In genomic region chr11:72823105-72823804, GRCh38 we compare ENCODE assay signal across 11 cellular contexts. TPM values are rescaled to one million over a fixed set of nuclear protein-coding genes. Genes with fewer than 3 reads are reported as not detected.
DNase-seq lines count a peak whose midpoint lies in the region; ATAC-seq and TF ChIP-seq lines count a peak whose summit lies in the region.
"Had no signal": no experiment of that assay in that cellular context is flagged by ENCODE, and none has a peak within 500 bp of the region (broad histone marks: within the 10 kb centered on the region; RNA-seq: fewer than 3 reads in every experiment).

No MANE protein-coding gene starts in this region.

- no peaks in the 10 kb centered on the region for H3K9me3 ChIP-seq in right atrium auricular region
- H3K9me3 ChIP-seq in MG63: no peaks in the 10 kb centered on the region
- H3K9me3 ChIP-seq: colonic mucosa had no signal

- ATAC-seq in Right ventricle myocardium superior (ENCODE audit: poor library complexity): no peak
- ATAC-seq in T-cell (replicated peaks in 1 of 4): no peak

- H3K36me3 Mint-ChIP-seq in T-cell (peaks cover 26% of the 10 kb centered on the region), mesothelial cell of epicardium (peaks cover 7% of the 10 kb centered on the region), type B pancreatic cell (peaks cover 5% of the 10 kb centered on the region)

- CTCF ChIA-PET in T-cell (lab: Charles Lee): interaction anchor here (0.7 to 1.1 kb wide), 3 partner anchors 10 to 121 kb away, joined by 3 to 8 read pairs (median 4); no protein-coding TSS in a partner anchor

- intact Hi-C loops in Right ventricle myocardium superior (cut with DNase I): no loop called here

- H3K27ac Mint-ChIP-seq in T-cell: peak overlapping the region; percentile 58 to 67
- peak overlapping the region; percentile 25 for H3K27ac Mint-ChIP-seq in mesothelial cell of epicardium
- peak overlapping the region; percentile 58 for H3K27ac Mint-ChIP-seq in type B pancreatic cell

- no peak for TF ChIP-seq CTCF in right atrium auricular region (IDR thresholded peaks at IDR 0.05)
- no peak for TF ChIP-seq CTCF in mesothelial cell of epicardium (IDR thresholded peaks at IDR 0.05; ENCODE audit: unreplicated experiment)
- no peak for TF ChIP-seq CTCF in type B pancreatic cell (conservative IDR thresholded peaks at IDR 0.05)

- H3K4me3 ChIP-seq in right atrium auricular region: no peak overlapping the region
- H3K4me3 ChIP-seq in MG63: no peak overlapping the region
- no peak overlapping the region for H3K4me3 ChIP-seq in H7 (ENCODE audit: insufficient read depth, low read depth, low read length)
- H3K4me3 ChIP-seq: colonic mucosa had no signal

- H3K9me3 Mint-ChIP-seq in T-cell (no peaks in the 10 kb centered on the region), mesothelial cell of epicardium (no peaks in the 10 kb centered on the region), type B pancreatic cell (no peaks in the 10 kb centered on the region)

- H3K27ac ChIP-seq in right atrium auricular region: peak overlapping the region; percentile 63 to 80
- H3K27ac ChIP-seq: colonic mucosa, HL-60 had no signal

- H3K27me3 ChIP-seq in right atrium auricular region: no peaks in the 10 kb centered on the region
- no peaks in the 10 kb centered on the region for H3K27me3 ChIP-seq in MG63
- peaks cover 15% of the 10 kb centered on the region for H3K27me3 ChIP-seq in H7 (ENCODE audit: control insufficient read depth, insufficient read depth, low read length)
- H3K27me3 ChIP-seq: colonic mucosa had no signal

- H3K27me3 Mint-ChIP-seq in T-cell (no peaks in the 10 kb centered on the region), mesothelial cell of epicardium (ENCODE audit: low read depth) (no peaks in the 10 kb centered on the region), type B pancreatic cell (no peaks in the 10 kb centered on the region)

- H3K4me1 ChIP-seq in right atrium auricular region: peaks cover 0 to 22% of the 10 kb centered on the region in 2 donors

- POLR2A ChIA-PET in T-cell (lab: Charles Lee): no interaction called here

- H3K4me1 Mint-ChIP-seq in T-cell: peaks cover 12 to 42% (median 26%) of the 10 kb centered on the region in 3 donors
- peaks cover 9% of the 10 kb centered on the region for H3K4me1 Mint-ChIP-seq in mesothelial cell of epicardium
- H3K4me1 Mint-ChIP-seq in type B pancreatic cell (ENCODE audit: unreplicated experiment): peaks cover 4% of the 10 kb centered on the region

- H3K36me3 ChIP-seq in right atrium auricular region (peaks cover 13% of the 10 kb centered on the region), MG63 (no peaks in the 10 kb centered on the region), H7 (replicated peaks; ENCODE audit: control insufficient read depth, insufficient read depth, low read length) (no peaks in the 10 kb centered on the region)
- H3K36me3 ChIP-seq: colonic mucosa had no signal

- no peak for DNase-seq in right atrium auricular region (ENCODE audit: low spot score)
- no peak for DNase-seq in Right ventricle myocardium superior
- DNase-seq in T-cell: no peak
- no peak for DNase-seq in mesothelial cell of epicardium (ENCODE audit: low spot score in 2 of 2, unreplicated experiment in 2 of 2)
- DNase-seq in type B pancreatic cell (ENCODE audit: extremely low spot score, unreplicated experiment): no peak
- DNase-seq in cerebellar nuclear complex (lab: John Stamatoyannopoulos, UW): no peak
- no peak for DNase-seq in MG63
- DNase-seq in H7: no peak
- DNase-seq: colonic mucosa, NCI-H446 had no signal

- peak overlapping the region in 1 of 3 donors; percentile 9 for H3K4me3 Mint-ChIP-seq in T-cell
- H3K4me3 Mint-ChIP-seq in mesothelial cell of epicardium: peak overlapping the region; percentile 24
- H3K4me3 Mint-ChIP-seq in type B pancreatic cell: peak overlapping the region; percentile 58

RNA-seq across cellular contexts. Expression of gene ATG16L2, which starts 9.0 kb away (rescaled TPM):
- total RNA-seq in right atrium auricular region (10 to 100 TPM in 1 of 2 donors, 1 to 10 TPM in 1; 9.0 to 10.0 TPM), Right ventricle myocardium superior (16.8 TPM), T-cell (100 to 1,000 TPM; 107 to 145 (median 127) TPM), mesothelial cell of epicardium (44.0 to 48.0 TPM (median 45.0 TPM) in 3 replicates), type B pancreatic cell (ENCODE audit: low replicate concordance) (26.3 and 29.5 TPM in 2 replicates)
- 2.2 and 5.1 TPM in 2 replicates for total RNA-seq in MG63 (2014; rRNA removed; shearing (Covaris generic); ENCODE audit: low replicate concordance)
- total RNA-seq in H7 (2014; rRNA removed; shearing (Covaris generic)): 6.2 and 16.0 TPM in 2 replicates

RNA-seq across cellular contexts. Expression of gene STARD10, which starts 29.4 kb away (rescaled TPM):
- total RNA-seq in right atrium auricular region (100 to 1,000 TPM in 1 of 2 donors, 10 to 100 TPM in 1; 77.0 to 112 TPM), Right ventricle myocardium superior (117 TPM), T-cell (10 to 100 TPM; 11.1 to 24.9 (median 19.1) TPM), mesothelial cell of epicardium (51.1 to 54.9 TPM (median 54.7 TPM) in 3 replicates), type B pancreatic cell (ENCODE audit: low replicate concordance) (170 and 313 TPM in 2 replicates)
- total RNA-seq in MG63 (2014; rRNA removed; shearing (Covaris generic); ENCODE audit: low replicate concordance): 0.91 and 15.1 TPM in 2 replicates
- total RNA-seq in H7 (2014; rRNA removed; shearing (Covaris generic)): 19.3 and 26.8 TPM in 2 replicates
